Comparison of ENCODE assay signal across 19 cellular contexts in the genomic region with DNA sequence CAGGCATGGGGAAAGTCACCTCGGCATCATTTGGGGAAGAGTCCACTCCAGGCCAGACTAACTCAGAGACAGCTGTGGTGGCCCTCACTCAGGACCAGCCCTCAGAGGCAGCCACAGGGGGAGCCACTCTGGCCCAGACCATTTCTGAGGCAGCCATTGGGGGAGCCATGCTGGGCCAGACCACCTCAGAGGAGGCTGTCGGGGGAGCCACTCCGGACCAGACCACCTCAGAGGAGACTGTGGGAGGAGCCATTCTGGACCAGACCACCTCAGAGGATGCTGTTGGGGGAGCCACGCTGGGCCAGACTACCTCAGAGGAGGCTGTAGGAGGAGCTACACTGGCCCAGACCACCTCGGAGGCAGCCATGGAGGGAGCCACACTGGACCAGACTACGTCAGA. TPM values are rescaled to one million over a fixed set of nuclear protein-coding genes. Genes with fewer than 3 reads are reported as not detected.
"Had no signal": no experiment of that assay in that cellular context is flagged by ENCODE, and none has a peak within 500 bp of the region (broad histone marks: within the 10 kb centered on the region; RNA-seq: fewer than 3 reads in every experiment).

No MANE protein-coding gene starts in this region.

- H3K27ac ChIP-seq: body of pancreas, colonic mucosa, esophagus muscularis mucosa, left lung had no signal

- H3K36me3 Mint-ChIP-seq: activated naive CD8-positive, alpha-beta T cell had no signal

- H3K27me3 Mint-ChIP-seq: activated naive CD8-positive, alpha-beta T cell had no signal

- H3K36me3 ChIP-seq: colonic mucosa had no signal

- H3K27me3 ChIP-seq: body of pancreas, colonic mucosa, esophagus muscularis mucosa had no signal

- H3K4me3 Mint-ChIP-seq: activated naive CD8-positive, alpha-beta T cell; naive thymus-derived CD8-positive, alpha-beta T cell had no signal

- H3K27ac Mint-ChIP-seq: activated naive CD8-positive, alpha-beta T cell; naive thymus-derived CD8-positive, alpha-beta T cell; progenitor cell of endocrine pancreas had no signal

- H3K4me1 ChIP-seq: body of pancreas, colonic mucosa, esophagus muscularis mucosa, left lung had no signal

- H3K9me3 ChIP-seq: body of pancreas, colonic mucosa, left lung had no signal

- H3K4me3 ChIP-seq: body of pancreas, colonic mucosa, esophagus muscularis mucosa, left lung had no signal

- ATAC-seq: activated CD4-positive, CD25-positive, alpha-beta regulatory T cell treated with anti-CD3 and anti-CD28 coated beads, Interleukin-2, amount 50 U/mL, for 24 hours; body of pancreas; left lung; naive thymus-derived CD8-positive, alpha-beta T cell; right cardiac atrium; stimulated activated naive CD8-positive, alpha-beta T cell treated with anti-CD3 and anti-CD28 coated beads, Interleukin-15, Interleukin-2, amounts not matched to agents 100 U/mL and 50 U/mL, for 24 hours had no signal

- DNase-seq: activated CD4-positive, alpha-beta T cell treated with anti-CD3 and anti-CD28 coated beads, Interleukin-2, amount 50 U/mL, for 1 hour; activated CD8-positive, alpha-beta memory T cell treated with anti-CD3 and anti-CD28 coated beads for 24 hours; activated gamma-delta T cell treated with Interleukin-2 at 50 U/mL for 16 hours; body of pancreas; central memory CD4-positive, alpha-beta T cell; colonic mucosa; left lung; naive thymus-derived CD8-positive, alpha-beta T cell; nucleus accumbens; right cardiac atrium; small intestine; stimulated activated naive CD8-positive, alpha-beta T cell treated with anti-CD3 and anti-CD28 coated beads, Interleukin-15, Interleukin-2, amounts not matched to agents 100 U/mL and 50 U/mL, for 24 hours; trophoblast cell had no signal

- FAIRE-seq: keratinocyte, small intestine had no signal

RNA-seq across cellular contexts. Expression of gene ERAS, which starts 3.3 kb away (rescaled TPM):
- total RNA-seq: body of pancreas; esophagus muscularis mucosa; left lung; mucosa of gallbladder; naive thymus-derived CD8-positive, alpha-beta T cell; right cardiac atrium had no signal
- polyA plus RNA-seq: keratinocyte; naive thymus-derived CD8-positive, alpha-beta T cell; right cardiac atrium had no signal

RNA-seq across cellular contexts. Expression of gene GATA1, which starts 36.6 kb away (rescaled TPM):
- total RNA-seq: body of pancreas; naive thymus-derived CD8-positive, alpha-beta T cell; progenitor cell of endocrine pancreas; right cardiac atrium had no signal
- polyA plus RNA-seq: keratinocyte; naive thymus-derived CD8-positive, alpha-beta T cell; right cardiac atrium had no signal
